ENCODE assay signal across 8 cellular contexts in the genomic region with DNA sequence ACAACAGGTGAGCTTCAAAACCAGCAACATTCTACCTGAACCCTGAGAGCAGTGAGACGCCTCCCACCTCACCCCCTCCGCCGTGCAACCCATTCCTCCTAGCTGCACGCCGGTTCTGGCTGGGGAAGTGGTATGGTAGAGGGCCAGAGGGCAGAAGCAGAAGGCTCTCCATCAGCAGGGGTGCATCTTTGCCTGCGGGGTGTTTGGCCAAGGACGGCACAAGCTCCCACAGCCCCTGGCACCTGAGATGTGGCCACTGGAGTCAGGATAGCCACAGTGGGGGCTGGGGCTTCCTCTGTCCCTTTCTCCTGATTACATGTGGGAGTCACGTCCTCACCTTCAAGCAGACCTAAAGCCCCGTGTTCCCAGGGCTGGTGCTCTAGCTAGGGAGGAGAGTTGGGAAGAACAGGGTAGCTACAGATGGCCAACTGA. TPM values are rescaled to one million over a fixed set of nuclear protein-coding genes. Genes with fewer than 3 reads are reported as not detected.
DNase-seq lines count a peak whose midpoint lies in the region; ATAC-seq and TF ChIP-seq lines count a peak whose summit lies in the region.

No MANE protein-coding gene starts in this region.

- H3K79me2 ChIP-seq in OCI-LY7 (ENCODE audit: insufficient read depth, low read depth, low read length) = peaks cover 11% of the 10 kb centered on the region; the same call in 1 of the 2 replicates

- WGBS in esophagus, 2 donors = 25 to 34% methylated on average over 9 of the region's 9 CpGs

- H2AFZ ChIP-seq in OCI-LY7 (ENCODE audit: low read length) = no peak overlapping the region

- H3K4me3 ChIP-seq in OCI-LY7 (ENCODE audit: low read depth, low read length, poor library complexity, severe bottlenecking) (peak overlapping the region; percentile 83), esophagus (ENCODE audit: low read depth in 1 of 2, low read length in 2 of 2) (peak overlapping the region; percentile 70 to 92), rectal smooth muscle tissue (ENCODE audit: low read length) (peak overlapping the region; percentile 94)

- H4K20me1 ChIP-seq in OCI-LY7 (ENCODE audit: insufficient read depth, low read length) = peaks cover 6% of the 10 kb centered on the region; the same call in 1 of the 2 replicates

- POLR2A ChIA-PET in OCI-LY7 (lab: Charles Lee) = interaction anchor here (0.8 to 2.2 kb wide), 3 partner anchors 21 to 353 kb away, joined by 3 to 9 read pairs (median 6); partner anchors contain the start of genes AURKB and PFAS

- H3K36me3 ChIP-seq in OCI-LY7 (ENCODE audit: insufficient read depth, low read length) (no peaks in the 10 kb centered on the region), esophagus (ENCODE audit: control insufficient read depth in 2 of 2, insufficient read depth in 2 of 2, low read length in 1 of 2) (no peaks in the 10 kb centered on the region), rectal smooth muscle tissue (ENCODE audit: control insufficient read depth, insufficient read depth, low read length) (no peaks in the 10 kb centered on the region)

- intact Hi-C loops in OCI-LY7 (cut with micrococcal nuclease; ENCODE audit: unreplicated experiment) = no loop called here

- peak overlapping the region; percentile 11 for H3K9ac ChIP-seq in rectal smooth muscle tissue (ENCODE audit: low read length)

- peaks cover 39% of the 10 kb centered on the region for H3K4me1 ChIP-seq in OCI-LY7 (ENCODE audit: insufficient read depth, low read length, poor library complexity, severe bottlenecking)
- H3K4me1 ChIP-seq in esophagus (ENCODE audit: control insufficient read depth in 2 of 2, insufficient read depth in 2 of 2, low read length in 1 of 2) = peaks cover 5 to 16% of the 10 kb centered on the region in 2 donors
- peaks cover 22% of the 10 kb centered on the region for H3K4me1 ChIP-seq in rectal smooth muscle tissue (ENCODE audit: control insufficient read depth, insufficient read depth, low read length)

- CTCF ChIA-PET in OCI-LY7 (lab: Charles Lee; ENCODE audit: unreplicated experiment) = interaction anchor here (0.6 to 0.9 kb wide), 2 partner anchors 14 to 33 kb away, joined by 5 to 7 read pairs; no protein-coding TSS in a partner anchor

- BruUV-seq in OCI-LY7 (replicated peaks; lab: Mats Ljungman, UMichigan) = no TSS peak

- TF ChIP-seq CTCF in OCI-LY7 (conservative IDR thresholded peaks at IDR 0.05; ENCODE audit: low read length) = no peak

- peak overlapping the region; percentile 91 for H3K4me2 ChIP-seq in OCI-LY7 (ENCODE audit: low read length)

- H3K27ac ChIP-seq in OCI-LY7 (ENCODE audit: low read depth, low read length, poor library complexity, severe bottlenecking) (peak overlapping the region; percentile 92), esophagus (ENCODE audit: low read depth in 2 of 2, low read length in 1 of 2) (peak overlapping the region; percentile 97 to 99), rectal smooth muscle tissue (ENCODE audit: low read depth, low read length) (peak overlapping the region; percentile 94)

- no peaks in the 10 kb centered on the region for H3K27me3 ChIP-seq in esophagus (ENCODE audit: control insufficient read depth in 1 of 2, insufficient read depth in 2 of 2, low read length in 2 of 2)
- H3K27me3 ChIP-seq in rectal smooth muscle tissue (ENCODE audit: control insufficient read depth, insufficient read depth, low read length) = no peaks in the 10 kb centered on the region

- no peaks in the 10 kb centered on the region for H3K9me2 ChIP-seq in OCI-LY7 (ENCODE audit: insufficient read depth, low read length)

- peak; percentile 1 for DNase-seq in GDM1 (lab: John Stamatoyannopoulos, UW)
- DNase-seq in OCI-LY7 (ENCODE audit: low spot score) = no peak
- no peak for DNase-seq in NCI-H524 (lab: John Stamatoyannopoulos, UW)
- no peak for DNase-seq in SW 1271 (lab: John Stamatoyannopoulos, UW)

- H3K9me3 ChIP-seq in OCI-LY7 (ENCODE audit: low read length) (no peaks in the 10 kb centered on the region), esophagus (ENCODE audit: control insufficient read depth in 2 of 2, insufficient read depth in 1 of 2, low read depth in 1 of 2, low read length in 1 of 2) (no peaks in the 10 kb centered on the region)

- ATAC-seq in GM18909 (IDR thresholded peaks at IDR 0.05; ENCODE audit: poor library complexity, unreplicated experiment) (no peak), GM18519 (IDR thresholded peaks at IDR 0.05; ENCODE audit: low FRiP score, unreplicated experiment) (no peak)

RNA-seq across cellular contexts. Expression of gene BORCS6, which starts 1.6 kb away (rescaled TPM):
- 13.9 and 14.3 TPM in 2 replicates for total RNA-seq in OCI-LY7 (2014; rRNA removed; shearing (Covaris generic))
- total RNA-seq in OCI-LY7 (2022) = 12.0 and 12.7 TPM in 2 replicates
- 1 to 10 TPM; 3.3 to 8.2 TPM for polyA plus RNA-seq in esophagus

RNA-seq across cellular contexts. Expression of gene TMEM107, which starts 12.2 kb away (rescaled TPM):
- 34.6 and 57.0 TPM in 2 replicates for total RNA-seq in OCI-LY7 (2014; rRNA removed; shearing (Covaris generic))
- 43.9 and 45.4 TPM in 2 replicates for total RNA-seq in OCI-LY7 (2022)
- 1 to 10 TPM; 5.6 to 8.9 TPM for polyA plus RNA-seq in esophagus

RNA-seq across cellular contexts. Expression of gene AURKB, which starts 22.0 kb away (rescaled TPM):
- total RNA-seq in OCI-LY7 (2014; rRNA removed; shearing (Covaris generic)) = 248 and 283 TPM in 2 replicates
- total RNA-seq in OCI-LY7 (2022) = 310 and 323 TPM in 2 replicates
- polyA plus RNA-seq in esophagus = 10 to 100 TPM; 25.3 to 28.3 TPM

RNA-seq across cellular contexts. Expression of gene VAMP2, which starts 25.7 kb away (rescaled TPM):
- 10.4 and 21.2 TPM in 2 replicates for total RNA-seq in OCI-LY7 (2014; rRNA removed; shearing (Covaris generic))
- total RNA-seq in OCI-LY7 (2022) = 40.9 and 45.1 TPM in 2 replicates
- polyA plus RNA-seq in esophagus = 10 to 100 TPM; 21.9 to 22.4 TPM

RNA-seq across cellular contexts. Expression of gene PER1, which starts 36.2 kb away (rescaled TPM):
- total RNA-seq in OCI-LY7 (2014; rRNA removed; shearing (Covaris generic)) = 13.9 and 15.4 TPM in 2 replicates
- total RNA-seq in OCI-LY7 (2022) = 38.0 and 48.0 TPM in 2 replicates
- polyA plus RNA-seq in esophagus = 10 to 100 TPM; 44.7 to 85.2 TPM
